8 cellular contexts compared by ENCODE assay signal in genomic region chr12:109275173-109275572, GRCh38. TPM values are rescaled to one million over a fixed set of nuclear protein-coding genes. Genes with fewer than 3 reads are reported as not detected.
"Had no signal": no experiment of that assay in that cellular context is flagged by ENCODE, and none has a peak within 500 bp of the region (broad histone marks: within the 10 kb centered on the region; RNA-seq: fewer than 3 reads in every experiment).

No MANE protein-coding gene starts in this region.

- ATAC-seq: GM12878 had no signal

- FAIRE-seq: G401.6, GM12878, GM12891, GM12892, GM18507, GM19239 had no signal

- DNase-seq: GDM1, GF-D8 had no signal

- H3K4me3 ChIP-seq: GM12878 had no signal

RNA-seq across cellular contexts. Expression of gene FOXN4, which starts 33.9 kb away (rescaled TPM):
- total RNA-seq: GM12878 had no signal
- polyA plus RNA-seq: GM12878 had no signal
